Comparison of ENCODE assay signal across 8 cellular contexts in the genomic region with DNA sequence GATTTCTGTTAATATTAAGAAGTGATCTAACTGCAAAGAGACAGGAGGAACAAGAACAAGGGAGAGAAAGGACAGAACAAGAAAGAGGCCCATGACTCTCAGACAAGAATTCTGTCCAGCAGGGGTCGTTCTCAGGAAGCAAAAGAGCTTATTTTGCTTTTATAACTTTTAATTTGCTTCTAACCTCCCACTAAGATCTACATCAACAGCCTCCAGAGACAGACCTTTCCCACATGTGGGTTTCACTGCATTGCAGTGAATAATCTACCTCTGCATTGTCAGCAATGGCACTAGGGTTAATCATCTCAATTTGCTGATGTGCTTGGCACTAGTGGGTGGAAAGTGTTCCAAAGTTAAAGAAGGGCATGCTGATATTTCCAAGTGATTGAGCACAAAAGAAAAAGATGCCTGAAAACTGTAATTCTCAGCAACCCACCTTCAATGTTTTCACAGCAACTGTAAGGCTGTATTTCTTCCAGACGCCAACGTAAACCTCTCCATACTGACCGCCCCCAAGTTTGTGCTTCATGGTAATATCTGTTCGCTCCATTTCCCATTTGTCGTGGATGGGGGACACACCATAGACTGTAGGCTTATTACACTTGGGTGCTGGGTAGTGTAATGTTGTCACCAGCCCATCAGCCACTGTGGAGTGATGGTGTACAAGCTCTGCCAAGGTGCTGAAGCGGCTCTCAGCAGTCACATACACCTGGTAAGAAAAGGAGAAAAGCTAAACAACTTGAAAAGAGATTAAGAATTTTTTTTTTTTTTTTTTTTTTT. TPM values are rescaled to one million over a fixed set of nuclear protein-coding genes. Genes with fewer than 3 reads are reported as not detected.
A peak's percentile ranks its signal among the peaks of the same experiment; 100 is the strongest.
DNase-seq lines count a peak whose midpoint lies in the region; ATAC-seq, FAIRE-seq and TF ChIP-seq lines count a peak whose summit lies in the region.

No MANE protein-coding gene starts in this region.

- FAIRE-seq in endometrium (lab: Jason Lieb, UNC), result peak; percentile 35

- H3K9ac ChIP-seq in HCT116 (ENCODE audit: low read length), result no peak overlapping the region

- H3K4me3 Mint-ChIP-seq in T-helper 2 cell treated with Interferon-gamma antibody and Interleukin-4, amounts not matched to agents 5 μg/mL and 100 μg/mL, for 36 hours, result no peak overlapping the region
- no peak overlapping the region for H3K4me3 Mint-ChIP-seq in naive thymus-derived CD4-positive, alpha-beta T cell

- DNase-seq in HCT116 (ENCODE audit: low read depth, low spot score) (peak; percentile 28), posterior vena cava (ENCODE audit: low spot score) (no peak), NCI-H1105 treated with DMSO at 0.1 percent for 48 hours (lab: John Stamatoyannopoulos, UW) (no peak)
- peak; percentile 25 for DNase-seq in T-helper 2 cell treated with Interferon-gamma antibody and Interleukin-4, amounts not matched to agents 5 μg/mL and 100 μg/mL, for 36 hours (ENCODE audit: low spot score)
- peak in 7 of 9 donors; percentile 22 to 58 (median 46) for DNase-seq in naive thymus-derived CD4-positive, alpha-beta T cell

- POLR2A ChIA-PET in HCT116 (lab: Charles Lee), result no interaction called here
- POLR2A ChIA-PET in naive thymus-derived CD4-positive, alpha-beta T cell (lab: Charles Lee), result interaction anchor here (0.6 to 0.9 kb wide), 2 partner anchors 178 to 247 kb away, joined by 3 read pairs; no protein-coding TSS in a partner anchor

- CTCF ChIA-PET in HCT116 (lab: Charles Lee), result interaction anchor here (0.9 to 2.1 kb wide), 14 partner anchors 9 to 693 kb away, joined by 3 to 15 read pairs (median 4); partner anchors contain the start of gene SOAT1
- CTCF ChIA-PET in naive thymus-derived CD4-positive, alpha-beta T cell (lab: Charles Lee), result interaction anchor here (0.7 to 2.5 kb wide), 11 partner anchors 8 to 689 kb away, joined by 3 to 20 read pairs (median 4); partner anchors contain the start of gene AXDND1

- peak; percentile 84 for TF ChIP-seq RAD21 in HCT116 (IDR thresholded peaks at IDR 0.05; ENCODE audit: low read depth)

- H3K9me3 ChIP-seq in HCT116 (ENCODE audit: control insufficient read depth in 1 of 2, insufficient read depth in 1 of 2, low read depth in 1 of 2, low read length in 2 of 2), result no peaks in the 10 kb centered on the region
- no peaks in the 10 kb centered on the region for H3K9me3 ChIP-seq in naive thymus-derived CD4-positive, alpha-beta T cell (ENCODE audit: control insufficient read depth in 2 of 3, low read length in 3 of 3)

- ATAC-seq in HCT116 (peak; percentile 61; the same call in 1 of the 2 replicates), HG02852 (IDR thresholded peaks at IDR 0.05; ENCODE audit: unreplicated experiment) (no peak)
- ATAC-seq in naive thymus-derived CD4-positive, alpha-beta T cell, result peak; percentile 47

- no peak overlapping the region for H3K27ac ChIP-seq in C4-2B
- no peak overlapping the region for H3K27ac ChIP-seq in HCT116 (ENCODE audit: low read depth, low read length)
- no peak overlapping the region for H3K27ac ChIP-seq in naive thymus-derived CD4-positive, alpha-beta T cell (ENCODE audit: low read depth, low read length)

- no peak for TF ChIP-seq POLR2A in HCT116 (IDR thresholded peaks at IDR 0.05; ENCODE audit: borderline replicate concordance, extremely low read depth, insufficient read depth, insufficient read length)

- H4K20me1 ChIP-seq in HCT116 (ENCODE audit: insufficient read depth), result no peaks in the 10 kb centered on the region

- no peaks in the 10 kb centered on the region; the same call in 1 of the 2 replicates for H3K79me2 ChIP-seq in HCT116 (ENCODE audit: insufficient read depth, low read length)

- H3K27ac Mint-ChIP-seq in T-helper 2 cell treated with Interferon-gamma antibody and Interleukin-4, amounts not matched to agents 5 μg/mL and 100 μg/mL, for 36 hours, result no peak overlapping the region
- no peak overlapping the region for H3K27ac Mint-ChIP-seq in naive thymus-derived CD4-positive, alpha-beta T cell

- BruUV-seq in HCT116 (replicated peaks; lab: Mats Ljungman, UMichigan), result no TSS peak

- H3K4me3 ChIP-seq in HCT116 (replicated peaks in 1 of 2; ENCODE audit: low read depth in 1 of 2, low read length in 2 of 2), result no peak overlapping the region
- H3K4me3 ChIP-seq in naive thymus-derived CD4-positive, alpha-beta T cell (ENCODE audit: low read length), result no peak overlapping the region

- RAD21 ChIA-PET in HCT116 (lab: Charles Lee; ENCODE audit: low non-redundant PET in 1 of 2, low total read pairs in 2 of 2, uncharacterized antibody in 2 of 2, unreplicated experiment in 2 of 2), result interaction anchor here in 1 of 2 experiments (0.6 kb wide), 1 partner anchor 200 kb away, joined by 3 read pairs; no protein-coding TSS in a partner anchor

- TF ChIP-seq CTCF in C4-2B (conservative IDR thresholded peaks at IDR 0.05) (peak; percentile 75), HCT116 (IDR thresholded peaks at IDR 0.05 in 2 of 3, conservative IDR thresholded peaks at IDR 0.05 in 1 of 3; ENCODE audit: borderline replicate concordance in 1 of 3, insufficient read depth in 1 of 3, low read depth in 2 of 3, low read length in 2 of 3) (peak; percentile 61 to 70 (median 66); a peak in 5 of 6 replicates)

- peaks cover 3% of the 10 kb centered on the region for H3K4me1 Mint-ChIP-seq in T-helper 2 cell treated with Interferon-gamma antibody and Interleukin-4, amounts not matched to agents 5 μg/mL and 100 μg/mL, for 36 hours (ENCODE audit: low read depth)
- peaks cover 0 to 12% (median 3%) of the 10 kb centered on the region in 7 donors for H3K4me1 Mint-ChIP-seq in naive thymus-derived CD4-positive, alpha-beta T cell

- H3K27me3 Mint-ChIP-seq in T-helper 2 cell treated with Interferon-gamma antibody and Interleukin-4, amounts not matched to agents 5 μg/mL and 100 μg/mL, for 36 hours (ENCODE audit: low read depth), result no peaks in the 10 kb centered on the region
- no peaks in the 10 kb centered on the region for H3K27me3 Mint-ChIP-seq in naive thymus-derived CD4-positive, alpha-beta T cell

- no peak overlapping the region for H2AFZ ChIP-seq in HCT116 (ENCODE audit: low read depth, low read length, poor library complexity, severe bottlenecking)

- intact Hi-C loops in HCT116 (cut with micrococcal nuclease), result loop anchor here (1.0 to 2.0 kb wide), 2 partner anchors 73 to 171 kb away; no protein-coding TSS in a partner anchor
- intact Hi-C loops in naive thymus-derived CD4-positive, alpha-beta T cell (cut with micrococcal nuclease), result loop anchor here (1.0 to 2.0 kb wide), 4 partner anchors 43 to 248 kb away; no protein-coding TSS in a partner anchor
- intact Hi-C loops in posterior vena cava (cut with DNase I), result loop anchor here (5.0 to 10.0 kb wide), 2 partner anchors 71 to 73 kb away; no protein-coding TSS in a partner anchor

- H3K27me3 ChIP-seq in HCT116 (ENCODE audit: insufficient read depth, low read length), result no peaks in the 10 kb centered on the region
- no peaks in the 10 kb centered on the region for H3K27me3 ChIP-seq in naive thymus-derived CD4-positive, alpha-beta T cell (ENCODE audit: control insufficient read depth in 2 of 2, insufficient read depth in 2 of 2, low read length in 2 of 2)

- H3K9me3 Mint-ChIP-seq in T-helper 2 cell treated with Interferon-gamma antibody and Interleukin-4, amounts not matched to agents 5 μg/mL and 100 μg/mL, for 36 hours, result no peaks in the 10 kb centered on the region
- no peaks in the 10 kb centered on the region for H3K9me3 Mint-ChIP-seq in naive thymus-derived CD4-positive, alpha-beta T cell

- H3K4me2 ChIP-seq in HCT116 (ENCODE audit: low read length), result no peak overlapping the region

- H3K36me3 Mint-ChIP-seq in T-helper 2 cell treated with Interferon-gamma antibody and Interleukin-4, amounts not matched to agents 5 μg/mL and 100 μg/mL, for 36 hours (ENCODE audit: low read depth), result peaks cover 12% of the 10 kb centered on the region
- H3K36me3 Mint-ChIP-seq in naive thymus-derived CD4-positive, alpha-beta T cell, result peaks cover 0 to 42% (median 28%) of the 10 kb centered on the region in 5 donors

- no peaks in the 10 kb centered on the region for H3K9me2 ChIP-seq in HCT116 (ENCODE audit: insufficient read depth)

- H3K4me1 ChIP-seq in HCT116 (ENCODE audit: control insufficient read depth in 1 of 2, insufficient read depth in 2 of 2, low read length in 2 of 2), result peaks cover 0 to 13% of the 10 kb centered on the region in 2 experiments; a peak in 1 of 4 replicates
- H3K4me1 ChIP-seq in naive thymus-derived CD4-positive, alpha-beta T cell (ENCODE audit: control insufficient read depth in 2 of 2, insufficient read depth in 2 of 2, low read length in 2 of 2), result no peaks in the 10 kb centered on the region

- peaks cover 6 to 11% of the 10 kb centered on the region in 2 experiments for H3K36me3 ChIP-seq in HCT116 (ENCODE audit: control insufficient read depth in 1 of 2, insufficient read depth in 2 of 2, low read length in 2 of 2)
- peaks cover 0 to 35% (median 0%) of the 10 kb centered on the region in 3 experiments for H3K36me3 ChIP-seq in naive thymus-derived CD4-positive, alpha-beta T cell (ENCODE audit: control insufficient read depth in 2 of 3, insufficient read depth in 3 of 3, low read length in 3 of 3)

TF ChIP-seq in HCT116, 20 proteins besides CTCF, POLR2A, EP300 and RAD21:
- no peak for TF ChIP-seq EZH2phosphoT487 (IDR thresholded peaks at IDR 0.05; ENCODE audit: borderline replicate concordance)
- no peak for TF ChIP-seq ELF1 (IDR thresholded peaks at IDR 0.05; ENCODE audit: borderline replicate concordance, low read depth)
- no peak for TF ChIP-seq CEBPB (IDR thresholded peaks at IDR 0.05; ENCODE audit: low read depth)
- TF ChIP-seq EZH2 (IDR thresholded peaks at IDR 0.05), result no peak
- no peak for TF ChIP-seq SP1 (IDR thresholded peaks at IDR 0.05; ENCODE audit: low read depth)
- TF ChIP-seq CBX3 (IDR thresholded peaks at IDR 0.05; ENCODE audit: low read depth), result no peak

RNA-seq across cellular contexts. Expression of gene TOR3A, which starts 39.5 kb away (rescaled TPM):
- 27.0 TPM for total RNA-seq in HCT116 (2021; ENCODE audit: unreplicated experiment)
- 18.4 and 19.3 TPM in 2 replicates for polyA plus RNA-seq in HCT116 (2012)
- total RNA-seq in naive thymus-derived CD4-positive, alpha-beta T cell, result 10 to 100 TPM; 18.8 to 43.8 (median 21.7) TPM
- 10 to 100 TPM; 22.0 to 24.3 TPM for polyA plus RNA-seq in naive thymus-derived CD4-positive, alpha-beta T cell
- 10 to 100 TPM; 13.0 to 18.3 TPM for total RNA-seq in posterior vena cava

Comparison
In these comparisons a context has a peak if more than half of its experiments do, and no peak if none do; other contexts are left out.
1. DNase-seq: peak in HCT116 (single experiment), T-helper 2 cell treated with Interferon-gamma antibody and Interleukin-4, amounts not matched to agents 5 μg/mL and 100 μg/mL, for 36 hours (single experiment) and naive thymus-derived CD4-positive, alpha-beta T cell (7 of 9); none in posterior vena cava (single experiment) and NCI-H1105 treated with DMSO at 0.1 percent for 48 hours (single experiment).